In genomic region chr4:56430203-56430602, GRCh38 we compare ENCODE assay signal across 25 cellular contexts.
"Had no signal": no experiment of that assay in that cellular context is flagged by ENCODE, and none has a peak within 500 bp of the region (broad histone marks: within the 10 kb centered on the region; RNA-seq: fewer than 3 reads in every experiment).

No MANE protein-coding gene starts in this region.

- H3K4me1 ChIP-seq: SJCRH30 had no signal

- DNase-seq: IMR-90, Kasumi-1, MV-4-11, NCI-H1092, NCI-H1105 treated with DMSO at 0.1 percent for 48 hours, NCI-H1417 treated with DMSO at 0.1 percent for 48 hours, NCI-H146, NCI-H1694 treated with DMSO at 0.1 percent for 48 hours, NCI-H1930, NCI-H2081, NCI-H2107, NCI-H226, NCI-H446, NCI-H510A, NCI-H524 treated with DMSO at 0.1 percent for 48 hours, NCI-H69, NCI-H774, PC-3, Peyer's patch, SHP77 treated with DMSO at 0.1 percent for 48 hours, SJCRH30, T-helper 1 cell had no signal

- H3K9me3 ChIP-seq: Peyer's patch, SJCRH30 had no signal

- H3K36me3 ChIP-seq: Peyer's patch had no signal

- H3K27me3 ChIP-seq: Peyer's patch, SJCRH30 had no signal

- ATAC-seq: PC-3, Right ventricle myocardium inferior, SK-N-SH treated with all-trans-retinoic acid at 6 μM for 48 hours had no signal

- H3K9ac ChIP-seq: KMS-11 had no signal

- H3K27ac ChIP-seq: KMS-11, Peyer's patch, SJCRH30 had no signal

- H3K4me3 ChIP-seq: Peyer's patch, SJCRH30 had no signal
